8 cellular contexts compared by ENCODE assay signal in genomic region chr14:59482471-59483331, GRCh38. TPM values are rescaled to one million over a fixed set of nuclear protein-coding genes. Genes with fewer than 3 reads are reported as not detected.
DNase-seq lines count a peak whose midpoint lies in the region; ATAC-seq, FAIRE-seq and TF ChIP-seq lines count a peak whose summit lies in the region.

No MANE protein-coding gene starts in this region.

- H3K79me2 ChIP-seq in fibroblast of lung (ENCODE audit: control insufficient read depth, insufficient read depth, low read length) (peaks cover 57% of the 10 kb centered on the region), osteoblast (ENCODE audit: insufficient read depth, low read length) (peaks cover 77% of the 10 kb centered on the region)

- FAIRE-seq in H54 (lab: Jason Lieb, UNC), result peak; percentile 53

- no peaks in the 10 kb centered on the region for H3K27me3 ChIP-seq in fibroblast of lung (ENCODE audit: control insufficient read depth, insufficient read depth, low read length)
- H3K27me3 ChIP-seq in osteoblast (ENCODE audit: insufficient read depth, low read length), result no peaks in the 10 kb centered on the region

- peaks cover 37% of the 10 kb centered on the region for H3K4me1 Mint-ChIP-seq in T-helper 17 cell

- TF ChIP-seq CTCF in AG09309 (IDR thresholded peaks at IDR 0.05; ENCODE audit: control insufficient read depth, insufficient read depth, low read depth, low read length, missing control alignments), result no peak
- no peak for TF ChIP-seq CTCF in fibroblast of lung (conservative IDR thresholded peaks at IDR 0.05 in 1 of 2, IDR thresholded peaks at IDR 0.05 in 1 of 2; ENCODE audit: low read depth in 1 of 2, low read length in 2 of 2)
- TF ChIP-seq CTCF in osteoblast (IDR thresholded peaks at IDR 0.05; ENCODE audit: extremely low read depth, low read depth, low read length), result peak; percentile 13

- peak overlapping the region; percentile 92 for H3K4me3 Mint-ChIP-seq in T-helper 17 cell

- H4K20me1 ChIP-seq in fibroblast of lung (ENCODE audit: control insufficient read depth, extremely low read depth, insufficient read depth, low read length), result no peaks in the 10 kb centered on the region
- H4K20me1 ChIP-seq in osteoblast (ENCODE audit: insufficient read depth, low read length), result peaks cover 17% of the 10 kb centered on the region

- H3K4me3 ChIP-seq in AG09309 (ENCODE audit: control insufficient read depth, low read depth, low read length) (peak overlapping the region; percentile 94), fibroblast of lung (replicated peaks in 1 of 4; ENCODE audit: control extremely low read depth in 1 of 4, insufficient read depth in 1 of 4, low read depth in 3 of 4, low read length in 4 of 4) (peak overlapping the region; percentile 80 to 97 (median 90)), osteoblast (ENCODE audit: insufficient read depth, low read length) (peak overlapping the region; percentile 80)

- ATAC-seq in T-helper 17 cell (no peak), GM21825 (IDR thresholded peaks at IDR 0.05; ENCODE audit: unreplicated experiment) (no peak), GM21526 (IDR thresholded peaks at IDR 0.05; ENCODE audit: low FRiP score, unreplicated experiment) (no peak)

- peak overlapping the region; percentile 98 for H3K27ac ChIP-seq in fibroblast of lung (ENCODE audit: insufficient read depth, low read length)
- H3K27ac ChIP-seq in osteoblast (ENCODE audit: low read depth, low read length), result peak overlapping the region; percentile 97

- H3K27me3 Mint-ChIP-seq in T-helper 17 cell, result no peaks in the 10 kb centered on the region

- peak overlapping the region; percentile 87 for H3K27ac Mint-ChIP-seq in T-helper 17 cell

- peak overlapping the region; percentile 95 for H3K9ac ChIP-seq in fibroblast of lung (ENCODE audit: insufficient read depth, low read length)

- H3K36me3 ChIP-seq in fibroblast of lung (ENCODE audit: control insufficient read depth, insufficient read depth, low read length), result no peaks in the 10 kb centered on the region
- peaks cover 18% of the 10 kb centered on the region for H3K36me3 ChIP-seq in osteoblast (ENCODE audit: insufficient read depth, low read length)

- H3K4me2 ChIP-seq in fibroblast of lung (ENCODE audit: extremely low read depth, insufficient read depth, low read length), result peak overlapping the region; percentile 76
- peak overlapping the region; percentile 88 for H3K4me2 ChIP-seq in osteoblast (ENCODE audit: insufficient read depth, low read length)

- no peaks in the 10 kb centered on the region for H3K9me3 ChIP-seq in T-helper 17 cell (ENCODE audit: control insufficient read depth, low read length, poor library complexity, severe bottlenecking)
- no peaks in the 10 kb centered on the region for H3K9me3 ChIP-seq in fibroblast of lung (ENCODE audit: control insufficient read depth, insufficient read depth, low read depth, low read length)
- H3K9me3 ChIP-seq in osteoblast (ENCODE audit: low read depth, low read length), result no peaks in the 10 kb centered on the region

- peak; percentile 82 for DNase-seq in AG09309 (ENCODE audit: low read depth)
- peak; percentile 32 for DNase-seq in H54 (ENCODE audit: insufficient read length, low spot score)
- DNase-seq in T-helper 17 cell, result no peak
- DNase-seq in fibroblast of lung (ENCODE audit: low read depth in 2 of 2), result peak; percentile 79 to 95
- DNase-seq in osteoblast (ENCODE audit: insufficient read length, low spot score, missing footprints), result peak; percentile 86
- DNase-seq in HuH-7 (ENCODE audit: low spot score), result no peak

- no peak for TF ChIP-seq POLR2A in H54 (IDR thresholded peaks at IDR 0.05; ENCODE audit: low read depth, low read length)

- H2AFZ ChIP-seq in fibroblast of lung (ENCODE audit: low read length) (no peak overlapping the region), osteoblast (ENCODE audit: low read length) (no peak overlapping the region)

- H3K36me3 Mint-ChIP-seq in T-helper 17 cell (ENCODE audit: low read depth), result no peaks in the 10 kb centered on the region

- H3K4me1 ChIP-seq in fibroblast of lung (ENCODE audit: control insufficient read depth, extremely low read depth, insufficient read depth, low read length) (peaks cover 3% of the 10 kb centered on the region), osteoblast (ENCODE audit: insufficient read depth, low read length) (peaks cover 46% of the 10 kb centered on the region)

RNA-seq across cellular contexts. Expression of gene L3HYPDH, which starts 1.5 kb away (rescaled TPM):
- total RNA-seq in T-helper 17 cell, result 10 to 100 TPM; 13.8 to 17.5 TPM
- 39.8 and 50.4 TPM in 2 replicates for total RNA-seq in fibroblast of lung
- 28.7 and 31.7 TPM in 2 replicates for polyA plus RNA-seq in fibroblast of lung
- polyA plus RNA-seq in fibroblast of lung (2012), result 18.5 and 21.9 TPM in 2 replicates
- 1.9 and 2.1 TPM in 2 replicates for polyA minus RNA-seq in fibroblast of lung (ENCODE audit: low replicate concordance)
- total RNA-seq in osteoblast, result 38.9 and 44.5 TPM in 2 replicates

RNA-seq across cellular contexts. Expression of gene JKAMP, which starts 1.6 kb away (rescaled TPM):
- 10 to 100 TPM; 17.7 to 18.4 TPM for total RNA-seq in T-helper 17 cell
- total RNA-seq in fibroblast of lung, result 51.6 and 80.1 TPM in 2 replicates
- polyA plus RNA-seq in fibroblast of lung, result 175 and 207 TPM in 2 replicates
- polyA plus RNA-seq in fibroblast of lung (2012), result 52.5 and 60.7 TPM in 2 replicates
- 53.5 and 101 TPM in 2 replicates for polyA minus RNA-seq in fibroblast of lung (ENCODE audit: low replicate concordance)
- 77.4 and 94.9 TPM in 2 replicates for total RNA-seq in osteoblast

RNA-seq across cellular contexts. Expression of gene GPR135, which starts 17.5 kb away (rescaled TPM):
- 1 to 10 TPM; 1.7 to 2.8 TPM for total RNA-seq in T-helper 17 cell
- total RNA-seq in fibroblast of lung, result 1.8 and 3.0 TPM in 2 replicates
- 0.78 and 2.1 TPM in 2 replicates for polyA plus RNA-seq in fibroblast of lung
- polyA plus RNA-seq in fibroblast of lung (2012), result 0.78 and 2.1 TPM in 2 replicates
- polyA minus RNA-seq in fibroblast of lung (ENCODE audit: low replicate concordance), result 0.30 and 0.31 TPM in 2 replicates
- total RNA-seq in osteoblast, result 5.1 and 5.3 TPM in 2 replicates

Comparison
In these comparisons a context has a peak if more than half of its experiments do, and no peak if none do; other contexts are left out.
1. DNase-seq: peak in AG09309 (single experiment), H54 (single experiment), fibroblast of lung (2 of 2) and osteoblast (single experiment); none in T-helper 17 cell (0 of 3) and HuH-7 (single experiment).
2. Peak in every context shown above with its lines, with median percentiles within 50 percentile points of each other: H3K4me3 ChIP-seq.